8 cellular contexts compared by ENCODE assay signal in genomic region chr3:113783463-113783862, GRCh38. TPM values are rescaled to one million over a fixed set of nuclear protein-coding genes. Genes with fewer than 3 reads are reported as not detected.
DNase-seq lines count a peak whose midpoint lies in the region; ATAC-seq, FAIRE-seq and TF ChIP-seq lines count a peak whose summit lies in the region.

No MANE protein-coding gene starts in this region.

- no peak for TF ChIP-seq EP300 in sigmoid colon (IDR thresholded peaks at IDR 0.05)

- ATAC-seq in GM18867 (IDR thresholded peaks at IDR 0.05; ENCODE audit: unreplicated experiment) (peak; percentile 44), HG03457 (IDR thresholded peaks at IDR 0.05; ENCODE audit: unreplicated experiment) (peak; percentile 57), psoas muscle (peak in 3 of 4 donors; percentile 37 to 74 (median 57))

- no peak overlapping the region for H3K4me3 ChIP-seq in psoas muscle
- H3K4me3 ChIP-seq in sigmoid colon: no peak overlapping the region

- H3K4me1 ChIP-seq in psoas muscle: peaks cover 27% of the 10 kb centered on the region
- peaks cover 0 to 7% (median 0%) of the 10 kb centered on the region in 4 donors for H3K4me1 ChIP-seq in sigmoid colon

- H3K36me3 ChIP-seq in psoas muscle (ENCODE audit: insufficient read depth in 1 of 2, low read depth in 1 of 2) (peaks cover 0 to 41% of the 10 kb centered on the region in 2 donors), sigmoid colon (peaks cover 0 to 55% (median 16%) of the 10 kb centered on the region in 4 donors)

- intact Hi-C loops in psoas muscle (cut with DNase I) (no loop called here), sigmoid colon (cut with DNase I) (no loop called here)

- H3K27ac ChIP-seq in psoas muscle (peak overlapping the region; percentile 59), sigmoid colon (peak overlapping the region in 1 of 4 donors; percentile 34)

- peak; percentile 95 for DNase-seq in astrocyte of the hippocampus (ENCODE audit: low read depth, low spot score)
- no peak for DNase-seq in psoas muscle
- no peak for DNase-seq in GM12891 (ENCODE audit: insufficient read length, low spot score)
- DNase-seq in mesenteric fat pad (ENCODE audit: low spot score): no peak
- DNase-seq in sigmoid colon: no peak
- DNase-seq in D721Med (ENCODE audit: insufficient read length, low spot score): no peak

- no peaks in the 10 kb centered on the region for H3K27me3 ChIP-seq in psoas muscle (ENCODE audit: insufficient read depth in 3 of 3, low read length in 2 of 3)
- no peaks in the 10 kb centered on the region for H3K27me3 ChIP-seq in sigmoid colon

- TF ChIP-seq POLR2A in GM12891 (IDR thresholded peaks at IDR 0.05; ENCODE audit: low read depth, low read length): no peak
- TF ChIP-seq POLR2A in sigmoid colon (IDR thresholded peaks at IDR 0.05): no peak

- TF ChIP-seq CTCF in psoas muscle (IDR thresholded peaks at IDR 0.05) (no peak), sigmoid colon (IDR thresholded peaks at IDR 0.05) (no peak), D721Med (IDR thresholded peaks at IDR 0.05; ENCODE audit: insufficient read depth, missing control alignments) (no peak)

- FAIRE-seq in GM12891 (lab: Jason Lieb, UNC): no peak
- FAIRE-seq in D721Med (lab: Jason Lieb, UNC): no peak

- H3K9me3 ChIP-seq in psoas muscle (no peaks in the 10 kb centered on the region), sigmoid colon (no peaks in the 10 kb centered on the region)

TF ChIP-seq in GM12891, 5 proteins besides CTCF, POLR2A, EP300 and RAD21:
- TF ChIP-seq POLR2AphosphoS5 (IDR thresholded peaks at IDR 0.05; ENCODE audit: low read depth, low read length) (no peak), SPI1 (IDR thresholded peaks at IDR 0.05; ENCODE audit: low read depth, low read length) (no peak), TAF1 (IDR thresholded peaks at IDR 0.05; ENCODE audit: low read depth, low read length) (no peak), POU2F2 (IDR thresholded peaks at IDR 0.05; ENCODE audit: low read depth, low read length) (no peak), PAX5 (IDR thresholded peaks at IDR 0.05; ENCODE audit: insufficient read depth, low read length, severe bottlenecking) (no peak)

RNA-seq across cellular contexts. Expression of gene ATP6V1A, which starts 36.6 kb away (rescaled TPM):
- 10 to 100 TPM; 15.3 to 20.6 (median 17.1) TPM for total RNA-seq in psoas muscle
- polyA plus RNA-seq in psoas muscle: 10 to 100 TPM in 1 of 3 donors, 1 to 10 TPM in 2; 4.2 to 19.5 (median 6.9) TPM
- 12.3 TPM for polyA plus RNA-seq in GM12891 (2012; ENCODE audit: low read depth, missing spikeins)
- 69.5 TPM for total RNA-seq in mesenteric fat pad
- 10 to 100 TPM; 19.4 to 34.6 (median 26.1) TPM for total RNA-seq in sigmoid colon
- 10 to 100 TPM; 15.0 to 22.2 (median 19.4) TPM for polyA plus RNA-seq in sigmoid colon

RNA-seq across cellular contexts. Expression of gene NAA50, which starts 37.4 kb away (rescaled TPM):
- total RNA-seq in psoas muscle (100 to 1,000 TPM; 180 to 337 (median 270) TPM), mesenteric fat pad (175 TPM), sigmoid colon (10 to 100 TPM; 51.0 to 89.9 (median 75.8) TPM)
- polyA plus RNA-seq in psoas muscle (100 to 1,000 TPM; 144 to 495 (median 216) TPM), sigmoid colon (10 to 100 TPM; 29.4 to 66.6 (median 40.5) TPM)
- 44.4 TPM for polyA plus RNA-seq in GM12891 (2012; ENCODE audit: low read depth, missing spikeins)

RNA-seq across cellular contexts. Expression of gene GRAMD1C, which starts 55.1 kb away (rescaled TPM):
- total RNA-seq in psoas muscle (under 1 TPM; 0.53 to 0.81 (median 0.65) TPM), mesenteric fat pad (1.8 TPM), sigmoid colon (1 to 10 TPM in 2 of 4 donors, under 1 TPM in 2; 0.27 to 3.6 (median 0.95) TPM)
- polyA plus RNA-seq in psoas muscle (under 1 TPM; 0.20 to 0.39 (median 0.36) TPM), sigmoid colon (10 to 100 TPM in 1 of 3 donors, 1 to 10 TPM in 2; 4.9 to 12.3 (median 5.4) TPM)
- 1.8 TPM for polyA plus RNA-seq in GM12891 (2012; ENCODE audit: low read depth, missing spikeins)
